In the genomic region with DNA sequence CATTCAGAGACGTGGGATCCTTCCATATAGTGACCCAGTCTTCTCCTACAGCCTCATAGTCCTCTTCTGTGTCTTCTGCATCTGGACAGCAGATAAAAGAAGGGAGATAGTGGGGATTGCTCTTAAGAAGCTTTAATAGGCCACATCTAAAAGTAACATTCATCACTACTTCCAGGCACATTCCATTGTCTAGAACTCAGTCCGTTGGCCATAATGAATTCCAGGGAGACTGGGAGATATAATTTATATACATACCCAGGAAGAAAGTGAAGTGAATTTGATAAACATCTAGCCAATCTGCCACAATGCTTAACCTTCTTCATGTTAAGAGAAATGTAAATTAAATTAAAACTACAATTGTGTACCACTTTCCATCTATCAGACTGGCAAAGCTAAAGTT, we compare ENCODE assay signal across 18 cellular contexts. TPM values are rescaled to one million over a fixed set of nuclear protein-coding genes. Genes with fewer than 3 reads are reported as not detected.
DNase-seq lines count a peak whose midpoint lies in the region; ATAC-seq and TF ChIP-seq lines count a peak whose summit lies in the region.
"Had no signal": no experiment of that assay in that cellular context is flagged by ENCODE, and none has a peak within 500 bp of the region (broad histone marks: within the 10 kb centered on the region; RNA-seq: fewer than 3 reads in every experiment).

No MANE protein-coding gene starts in this region.

- POLR2A ChIA-PET in SK-N-SH (lab: Yijun Ruan, JAX), result no interaction called here
- POLR2A ChIA-PET in activated CD4-positive, alpha-beta T cell treated with anti-CD3 and anti-CD28 coated beads for 36 hours (lab: Charles Lee), result no interaction called here

- H3F3A ChIP-seq in SK-N-SH (replicated peaks; ENCODE audit: insufficient read depth), result peaks cover 11% of the 10 kb centered on the region

- TF ChIP-seq RAD21 in SK-N-SH (IDR thresholded peaks at IDR 0.05; ENCODE audit: low read length), result no peak

- TF ChIP-seq CTCF in SK-N-SH (IDR thresholded peaks at IDR 0.05) (no peak), mesothelial cell of epicardium (IDR thresholded peaks at IDR 0.05; ENCODE audit: unreplicated experiment) (no peak)

- ATAC-seq in GM21737 (IDR thresholded peaks at IDR 0.05; ENCODE audit: unreplicated experiment), result no peak
- ATAC-seq in activated CD4-positive, alpha-beta T cell treated with anti-CD3 and anti-CD28 coated beads for 36 hours, result no peak
- no peak for ATAC-seq in left colon
- ATAC-seq: A549 had no signal

- 36% methylated on average over 2 of the region's 2 CpGs for WGBS in SK-N-SH (ENCODE audit: low lambda C conversion rate)

- H3K4me1 Mint-ChIP-seq in mesothelial cell of epicardium, result peaks cover 22% of the 10 kb centered on the region
- peaks cover 4% of the 10 kb centered on the region for H3K4me1 Mint-ChIP-seq in activated CD4-positive, alpha-beta T cell treated with anti-CD3 and anti-CD28 coated beads for 36 hours

- H3K27me3 Mint-ChIP-seq in mesothelial cell of epicardium (ENCODE audit: low read depth), result no peaks in the 10 kb centered on the region
- no peaks in the 10 kb centered on the region for H3K27me3 Mint-ChIP-seq in activated CD4-positive, alpha-beta T cell treated with anti-CD3 and anti-CD28 coated beads for 36 hours
- H3K27me3 Mint-ChIP-seq: CD4-positive, alpha-beta memory T cell had no signal

- intact Hi-C loops in activated CD4-positive, alpha-beta T cell treated with anti-CD3 and anti-CD28 coated beads for 36 hours (cut with DNase I, micrococcal nuclease), result no loop called here
- intact Hi-C loops in left colon (cut with DNase I, micrococcal nuclease), result no loop called here

- no peaks in the 10 kb centered on the region for H3K9me3 Mint-ChIP-seq in mesothelial cell of epicardium
- no peaks in the 10 kb centered on the region for H3K9me3 Mint-ChIP-seq in activated CD4-positive, alpha-beta T cell treated with anti-CD3 and anti-CD28 coated beads for 36 hours (ENCODE audit: low read depth)
- H3K9me3 Mint-ChIP-seq: CD4-positive, alpha-beta memory T cell had no signal

- TF ChIP-seq EP300 in SK-N-SH (IDR thresholded peaks at IDR 0.05; ENCODE audit: borderline replicate concordance in 1 of 2, low read depth in 1 of 2, low read length in 1 of 2), result peak in 1 of 2 experiments; percentile 42; a peak in 1 of 4 replicates

- no peaks in the 10 kb centered on the region for H3K27me3 ChIP-seq in Karpas-422 (ENCODE audit: low read length)
- no peaks in the 10 kb centered on the region for H3K27me3 ChIP-seq in SK-N-SH (ENCODE audit: insufficient read depth)

- peaks cover 14% of the 10 kb centered on the region for H3K36me3 Mint-ChIP-seq in mesothelial cell of epicardium
- H3K36me3 Mint-ChIP-seq in activated CD4-positive, alpha-beta T cell treated with anti-CD3 and anti-CD28 coated beads for 36 hours (ENCODE audit: low read depth), result no peaks in the 10 kb centered on the region

- no peaks in the 10 kb centered on the region for H3K36me3 ChIP-seq in Karpas-422 (ENCODE audit: insufficient read depth, low read length)
- H3K36me3 ChIP-seq in SK-N-SH (replicated peaks in 1 of 2; ENCODE audit: control insufficient read depth in 1 of 2, insufficient read depth in 2 of 2, low read length in 1 of 2), result peaks cover 17 to 32% of the 10 kb centered on the region in 2 experiments

- peak overlapping the region; percentile 70 for H3K27ac Mint-ChIP-seq in mesothelial cell of epicardium
- no peak overlapping the region for H3K27ac Mint-ChIP-seq in activated CD4-positive, alpha-beta T cell treated with anti-CD3 and anti-CD28 coated beads for 36 hours
- H3K27ac Mint-ChIP-seq: CD4-positive, alpha-beta memory T cell had no signal

- no peaks in the 10 kb centered on the region for H4K20me1 ChIP-seq in Karpas-422 (ENCODE audit: insufficient read depth, low read depth, low read length)
- no peaks in the 10 kb centered on the region for H4K20me1 ChIP-seq in SK-N-SH (ENCODE audit: insufficient read depth)

- H3K79me2 ChIP-seq in Karpas-422 (ENCODE audit: low read length), result no peaks in the 10 kb centered on the region
- no peaks in the 10 kb centered on the region for H3K79me2 ChIP-seq in SK-N-SH (ENCODE audit: insufficient read depth)

- no peaks in the 10 kb centered on the region for H3K4me1 ChIP-seq in Karpas-422 (ENCODE audit: low read length)
- peaks cover 0 to 7% of the 10 kb centered on the region in 2 experiments; a peak in 2 of 4 replicates for H3K4me1 ChIP-seq in SK-N-SH (ENCODE audit: control insufficient read depth in 1 of 2, insufficient read depth in 2 of 2, low read depth in 1 of 2, low read length in 1 of 2)
- H3K4me1 ChIP-seq: A549 had no signal

- no peak overlapping the region for H3K4me3 Mint-ChIP-seq in mesothelial cell of epicardium
- no peak overlapping the region for H3K4me3 Mint-ChIP-seq in activated CD4-positive, alpha-beta T cell treated with anti-CD3 and anti-CD28 coated beads for 36 hours
- H3K4me3 Mint-ChIP-seq: CD4-positive, alpha-beta memory T cell had no signal

- peak; percentile 4 for DNase-seq in Karpas-422
- DNase-seq in SK-N-SH, result no peak
- DNase-seq in mesothelial cell of epicardium (ENCODE audit: low spot score in 2 of 2, unreplicated experiment in 2 of 2), result no peak
- DNase-seq in activated CD4-positive, alpha-beta T cell treated with anti-CD3 and anti-CD28 coated beads for 36 hours, result no peak
- no peak for DNase-seq in left colon
- DNase-seq: 8988T; ACHN; C1 segment of cervical spinal cord; Calu3; CD4-positive, alpha-beta memory T cell; COR-L47; DMS53; DMS79 treated with DMSO at 0.1 percent for 48 hours; GM23248; H7; HCEC 1CT had no signal

- H3K9ac ChIP-seq in Karpas-422 (ENCODE audit: low read length), result no peak overlapping the region
- no peak overlapping the region for H3K9ac ChIP-seq in SK-N-SH
- H3K9ac ChIP-seq: GM23248 had no signal

- CTCF ChIA-PET in SK-N-SH (lab: Yijun Ruan, JAX), result interaction anchor here (0.7 to 11.7 kb wide), 2 partner anchors 12 to 215 kb away, joined by 3 to 76 read pairs; no protein-coding TSS in a partner anchor
- CTCF ChIA-PET in activated CD4-positive, alpha-beta T cell treated with anti-CD3 and anti-CD28 coated beads for 36 hours (lab: Charles Lee), result interaction anchor here (0.6 to 12.5 kb wide), 6 partner anchors 10 to 215 kb away, joined by 3 to 94 read pairs (median 4); no protein-coding TSS in a partner anchor

- H3K4me3 ChIP-seq in Karpas-422 (ENCODE audit: low read length) (no peak overlapping the region), SK-N-SH (ENCODE audit: low read depth in 2 of 2, low read length in 1 of 2) (no peak overlapping the region)
- H3K4me3 ChIP-seq: A549, GM23248 had no signal

- no peak overlapping the region for H3K4me2 ChIP-seq in Karpas-422 (ENCODE audit: low read depth, low read length, poor library complexity, severe bottlenecking)
- no peak overlapping the region for H3K4me2 ChIP-seq in SK-N-SH
- H3K4me2 ChIP-seq: A549 had no signal

- H3K9me3 ChIP-seq in Karpas-422 (ENCODE audit: low read length), result no peaks in the 10 kb centered on the region
- no peaks in the 10 kb centered on the region for H3K9me3 ChIP-seq in SK-N-SH
- H3K9me3 ChIP-seq: A549 had no signal

- H2AFZ ChIP-seq in Karpas-422 (ENCODE audit: low read length) (no peak overlapping the region), SK-N-SH (ENCODE audit: low read depth) (no peak overlapping the region)
- H2AFZ ChIP-seq: GM23248 had no signal

- no peaks in the 10 kb centered on the region for H3K9me2 ChIP-seq in Karpas-422 (replicated peaks; ENCODE audit: insufficient read depth, low read length)
- no peaks in the 10 kb centered on the region for H3K9me2 ChIP-seq in SK-N-SH

- H3K27ac ChIP-seq in Karpas-422 (ENCODE audit: low read length) (no peak overlapping the region), SK-N-SH (ENCODE audit: low read depth in 2 of 2, low read length in 1 of 2) (peak overlapping the region; percentile 33 to 45; a peak in 2 of 4 replicates)
- H3K27ac ChIP-seq: A549, GM23248 had no signal

TF ChIP-seq in SK-N-SH, 30 proteins besides CTCF, POLR2A, EP300 and RAD21 (continues in another document):
- peak; percentile 73 for TF ChIP-seq TCF12 (IDR thresholded peaks at IDR 0.05)
- TF ChIP-seq NRF1 (IDR thresholded peaks at IDR 0.05; ENCODE audit: low read depth, low read length), result no peak
- peak; percentile 36; the same call in 1 of the 2 replicates for TF ChIP-seq JUND (IDR thresholded peaks at IDR 0.05)
- no peak for TF ChIP-seq SMC3 (IDR thresholded peaks at IDR 0.05; ENCODE audit: low read depth, low read length)
- no peak for TF ChIP-seq CHD2 (IDR thresholded peaks at IDR 0.05; ENCODE audit: low read length, partially characterized antibody)
- TF ChIP-seq RFX5 (IDR thresholded peaks at IDR 0.05; ENCODE audit: low read length), result no peak
- TF ChIP-seq ELF1 (IDR thresholded peaks at IDR 0.05), result no peak
- TF ChIP-seq POLR2AphosphoS5 (IDR thresholded peaks at IDR 0.05; ENCODE audit: low read depth, low read length), result 0 out of 2 replicates have a peak, but pooled peaks have one; percentile 19
- TF ChIP-seq, protein P1, sequence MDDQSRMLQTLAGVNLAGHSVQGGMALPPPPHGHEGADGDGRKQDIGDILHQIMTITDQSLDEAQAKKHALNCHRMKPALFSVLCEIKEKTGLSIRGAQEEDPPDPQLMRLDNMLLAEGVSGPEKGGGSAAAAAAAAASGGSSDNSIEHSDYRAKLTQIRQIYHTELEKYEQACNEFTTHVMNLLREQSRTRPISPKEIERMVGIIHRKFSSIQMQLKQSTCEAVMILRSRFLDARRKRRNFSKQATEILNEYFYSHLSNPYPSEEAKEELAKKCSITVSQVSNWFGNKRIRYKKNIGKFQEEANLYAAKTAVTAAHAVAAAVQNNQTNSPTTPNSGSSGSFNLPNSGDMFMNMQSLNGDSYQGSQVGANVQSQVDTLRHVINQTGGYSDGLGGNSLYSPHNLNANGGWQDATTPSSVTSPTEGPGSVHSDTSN (IDR thresholded peaks at IDR 0.05), result peak; percentile 71
- TF ChIP-seq TEAD4 (IDR thresholded peaks at IDR 0.05; ENCODE audit: borderline replicate concordance, insufficient read depth), result peak; percentile 58; the same call in 1 of the 2 replicates

RNA-seq across cellular contexts. Expression of a gene that starts 22.5 kb away (rescaled TPM):
- 0.51 and 0.75 TPM in 2 replicates for total RNA-seq in Karpas-422 (2014; rRNA removed; shearing (Covaris generic); ENCODE audit: low replicate concordance)
- polyA plus RNA-seq in SK-N-SH (2012; rRNA removed), result 38.3 and 40.1 TPM in 2 replicates
- polyA plus RNA-seq in SK-N-SH (2012; cell fraction: cytosol; rRNA removed), result 38.4 and 43.1 TPM in 2 replicates
- polyA plus RNA-seq in SK-N-SH (2012; cell fraction: nucleus; rRNA removed), result 25.0 and 25.4 TPM in 2 replicates
- 31.3 to 34.1 TPM (median 33.3 TPM) in 3 replicates for total RNA-seq in mesothelial cell of epicardium
- 10 to 100 TPM; 13.7 to 18.4 TPM for total RNA-seq in activated CD4-positive, alpha-beta T cell treated with anti-CD3 and anti-CD28 coated beads for 36 hours
- total RNA-seq in left colon, result 10 to 100 TPM; 26.0 to 33.3 TPM

RNA-seq across cellular contexts. Expression of a gene that starts 55.2 kb away (rescaled TPM):
- not detected in 2 replicates for total RNA-seq in Karpas-422 (2014; rRNA removed; shearing (Covaris generic); ENCODE audit: low replicate concordance)
- polyA plus RNA-seq in SK-N-SH (2012; rRNA removed), result 0.44 and 0.54 TPM in 2 replicates
- 0.15 and 0.35 TPM in 2 replicates for polyA plus RNA-seq in SK-N-SH (2012; cell fraction: cytosol; rRNA removed)
- polyA plus RNA-seq in SK-N-SH (2012; cell fraction: nucleus; rRNA removed), result 0.93 and 0.95 TPM in 2 replicates
- 0.33 to 0.52 TPM (median 0.40 TPM) in 3 replicates for total RNA-seq in mesothelial cell of epicardium
- total RNA-seq in activated CD4-positive, alpha-beta T cell treated with anti-CD3 and anti-CD28 coated beads for 36 hours, result not detected
- total RNA-seq in left colon, result under 1 TPM in 1 of 2 donors, not detected in 1; 0.25 TPM
- total RNA-seq: Calu3; CD4-positive, alpha-beta memory T cell had no signal
- polyA plus RNA-seq: A549; CD4-positive, alpha-beta memory T cell had no signal
